ENCODE assay signal across 8 cellular contexts in the genomic region with DNA sequence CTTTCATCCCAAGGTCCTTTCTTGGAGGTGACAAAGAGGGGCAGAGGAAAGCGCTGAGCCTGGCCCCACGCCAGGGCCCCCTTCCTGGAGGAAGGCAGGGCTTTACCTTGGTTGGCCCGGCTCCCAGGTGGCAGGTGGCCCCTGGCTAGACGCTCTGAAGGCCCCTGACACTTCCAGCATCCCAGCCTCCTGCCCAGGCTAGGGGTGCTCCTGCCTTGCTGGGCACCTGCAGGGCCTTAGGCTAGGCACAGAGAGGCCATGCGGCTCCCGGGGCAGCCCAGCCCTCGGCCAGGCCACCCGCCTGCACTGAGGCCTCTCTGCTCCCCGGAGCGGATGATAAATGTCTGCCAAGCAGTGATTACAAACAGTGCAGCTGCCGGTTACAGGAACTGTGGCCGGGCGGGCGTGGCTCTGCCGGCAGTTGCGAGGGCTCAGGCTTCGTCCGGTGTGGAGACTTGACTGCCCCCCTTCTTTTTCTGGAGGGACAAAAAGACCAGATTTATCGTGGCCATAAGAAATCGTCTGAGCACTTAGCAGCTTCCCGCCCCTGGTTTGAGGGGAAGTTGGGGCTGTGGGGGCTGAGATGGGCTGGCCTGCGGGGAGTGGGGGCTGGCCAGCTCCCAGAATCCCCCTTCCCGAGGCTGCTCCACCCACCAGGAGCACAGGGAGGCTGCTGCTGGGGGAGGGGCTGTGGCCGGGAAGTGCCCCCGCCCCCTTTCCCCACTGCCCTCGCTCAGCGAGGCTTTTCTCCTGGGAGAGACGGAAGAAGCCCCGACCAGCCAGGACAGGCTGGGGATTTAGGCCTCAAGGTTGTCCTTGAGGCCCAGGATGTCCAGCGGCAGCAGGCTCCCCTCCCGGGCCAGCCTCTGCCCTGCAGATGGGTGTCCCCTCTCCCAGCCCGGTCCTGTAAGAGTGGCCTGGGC. TPM values are rescaled to one million over a fixed set of nuclear protein-coding genes. Genes with fewer than 3 reads are reported as not detected.
DNase-seq lines count a peak whose midpoint lies in the region; ATAC-seq and TF ChIP-seq lines count a peak whose summit lies in the region.

No MANE protein-coding gene starts in this region.

- intact Hi-C loops in CD8-positive, alpha-beta T cell (cut with DNase I, micrococcal nuclease), result loop anchor here (2.0 to 5.0 kb wide), 2 partner anchors 14 to 115 kb away; no protein-coding TSS in a partner anchor

- POLR2A ChIA-PET in CD8-positive, alpha-beta T cell (lab: Charles Lee), result interaction anchor here (0.6 kb wide), 1 partner anchor 10 kb away, joined by 4 read pairs; no protein-coding TSS in a partner anchor

- ATAC-seq in CD8-positive, alpha-beta T cell, result no peak
- ATAC-seq in HG03521 (IDR thresholded peaks at IDR 0.05; ENCODE audit: unreplicated experiment) (no peak), HG02623 (IDR thresholded peaks at IDR 0.05; ENCODE audit: unreplicated experiment) (no peak)

- no peaks in the 10 kb centered on the region for H3K9me3 ChIP-seq in CD8-positive, alpha-beta T cell (ENCODE audit: low read length)
- no peaks in the 10 kb centered on the region for H3K9me3 ChIP-seq in HUES6 (ENCODE audit: control insufficient read depth, insufficient read depth, low read depth, low read length)
- no peaks in the 10 kb centered on the region for H3K9me3 ChIP-seq in SJCRH30 (replicated peaks)

- H3K4me1 Mint-ChIP-seq in CD8-positive, alpha-beta T cell (ENCODE audit: low read depth), result peaks cover 11% of the 10 kb centered on the region

- H3K4me3 ChIP-seq in CD8-positive, alpha-beta T cell (ENCODE audit: low read depth, low read length), result peak overlapping the region; percentile 33
- peak overlapping the region; percentile 43; the same call in 1 of the 2 replicates for H3K4me3 ChIP-seq in HUES6 (ENCODE audit: low read depth, low read length)
- H3K4me3 ChIP-seq in SJCRH30, result peak overlapping the region; percentile 53

- H3K4me3 Mint-ChIP-seq in CD8-positive, alpha-beta T cell, result peak overlapping the region; percentile 26

- CTCF ChIA-PET in CD8-positive, alpha-beta T cell (lab: Charles Lee), result interaction anchor here (0.9 to 1.9 kb wide), 2 partner anchors 23 to 130 kb away, joined by 3 to 6 read pairs; no protein-coding TSS in a partner anchor

- no peak for TF ChIP-seq CTCF in CD8-positive, alpha-beta T cell (IDR thresholded peaks at IDR 0.05)

- no peaks in the 10 kb centered on the region for H3K36me3 ChIP-seq in CD8-positive, alpha-beta T cell (ENCODE audit: insufficient read depth, low read length)
- H3K36me3 ChIP-seq in HUES6 (ENCODE audit: control insufficient read depth, insufficient read depth, low read length), result no peaks in the 10 kb centered on the region
- H3K36me3 ChIP-seq in SJCRH30, result no peaks in the 10 kb centered on the region

- peak in 5 of 7 experiments; percentile 28 to 75 (median 36) for DNase-seq in CD8-positive, alpha-beta T cell
- DNase-seq in SJCRH30 (peak; percentile 94 to 95), astrocyte of the hippocampus (ENCODE audit: low read depth, low spot score) (peak; percentile 87), hepatic stellate cell (ENCODE audit: low spot score) (peak; percentile 79), pulmonary artery endothelial cell (ENCODE audit: low read depth, low spot score) (peak; percentile 33)

- H3K36me3 Mint-ChIP-seq in CD8-positive, alpha-beta T cell, result no peaks in the 10 kb centered on the region

- H3K9ac ChIP-seq in HUES6 (ENCODE audit: low read length), result peak overlapping the region; percentile 14

- no peaks in the 10 kb centered on the region for H3K27me3 Mint-ChIP-seq in CD8-positive, alpha-beta T cell (ENCODE audit: low read depth)

- H3K27ac Mint-ChIP-seq in CD8-positive, alpha-beta T cell, result no peak overlapping the region

- no peak overlapping the region for H3K27ac ChIP-seq in CD8-positive, alpha-beta T cell (ENCODE audit: low read depth, low read length)
- H3K27ac ChIP-seq in HUES6 (ENCODE audit: low read depth, low read length), result peak overlapping the region; percentile 77
- H3K27ac ChIP-seq in SJCRH30, result peak overlapping the region; percentile 90

- H3K9me3 Mint-ChIP-seq in CD8-positive, alpha-beta T cell, result no peaks in the 10 kb centered on the region

- no peaks in the 10 kb centered on the region for H3K27me3 ChIP-seq in CD8-positive, alpha-beta T cell (ENCODE audit: insufficient read depth, low read length)
- H3K27me3 ChIP-seq in HUES6 (ENCODE audit: control insufficient read depth, insufficient read depth, low read length), result no peaks in the 10 kb centered on the region
- peaks cover 25% of the 10 kb centered on the region for H3K27me3 ChIP-seq in SJCRH30

- H3K4me1 ChIP-seq in CD8-positive, alpha-beta T cell (ENCODE audit: insufficient read depth, low read length), result peaks cover 27% of the 10 kb centered on the region
- peaks cover 41% of the 10 kb centered on the region for H3K4me1 ChIP-seq in HUES6 (ENCODE audit: control insufficient read depth, insufficient read depth, low read length)
- peaks cover 32% of the 10 kb centered on the region for H3K4me1 ChIP-seq in SJCRH30

RNA-seq across cellular contexts. Expression of a gene that starts 31.6 kb away (rescaled TPM):
- total RNA-seq in CD8-positive, alpha-beta T cell, result 10 to 100 TPM; 18.5 to 22.0 TPM
- 60.6 and 62.8 TPM in 2 replicates for total RNA-seq in SJCRH30 (2014; rRNA removed; shearing (Covaris generic))
- total RNA-seq in pulmonary artery endothelial cell, result 37.7 and 38.5 TPM in 2 replicates

Comparison
In these comparisons a context has a peak if more than half of its experiments do, and no peak if none do; other contexts are left out.
1. DNase-seq: peak in every context shown above with its lines; median percentile 94 in SJCRH30; 87 in astrocyte of the hippocampus; 79 in hepatic stellate cell; 36 in CD8-positive, alpha-beta T cell; 33 in pulmonary artery endothelial cell.